Comparison of ENCODE assay signal across 8 cellular contexts in the genomic region with DNA sequence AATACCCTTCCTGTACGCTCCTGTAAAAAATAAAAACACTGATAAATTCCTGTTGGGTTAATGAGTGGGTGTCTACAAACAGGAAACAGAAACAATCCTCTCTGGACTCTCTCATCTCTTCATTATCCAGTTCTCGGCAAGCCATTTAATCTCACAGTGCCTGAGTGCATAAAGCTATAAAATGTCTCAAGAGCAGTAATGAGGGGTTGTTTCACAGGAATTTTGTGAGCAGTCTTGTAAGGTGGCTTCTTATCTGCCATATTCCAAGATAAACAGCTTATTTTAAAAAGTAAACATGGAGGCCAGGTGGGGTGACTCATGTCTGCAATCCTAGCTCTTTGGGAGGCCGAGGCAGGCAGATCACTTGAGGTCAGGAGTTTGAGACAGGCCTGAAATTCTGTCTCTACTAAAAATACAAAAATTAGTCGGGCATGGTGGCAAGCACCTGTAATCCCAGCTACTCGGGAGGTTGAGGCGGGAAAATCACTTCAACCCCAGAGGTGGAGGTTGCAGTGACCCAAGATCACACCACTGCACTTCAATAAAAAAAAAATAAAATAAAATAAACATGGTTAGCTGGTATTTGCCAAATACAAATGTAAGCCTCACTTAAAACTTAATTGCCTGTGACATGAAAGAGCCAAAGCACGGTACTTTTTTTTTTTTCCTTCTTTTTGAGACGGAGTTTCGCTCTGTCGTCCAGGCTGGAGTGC. TPM values are rescaled to one million over a fixed set of nuclear protein-coding genes. Genes with fewer than 3 reads are reported as not detected.
A peak's percentile ranks its signal among the peaks of the same experiment; 100 is the strongest.
DNase-seq lines count a peak whose midpoint lies in the region; ATAC-seq and TF ChIP-seq lines count a peak whose summit lies in the region.

No MANE protein-coding gene starts in this region.

- H3K4me3 Mint-ChIP-seq in nephron: no peak overlapping the region

- no peak for ATAC-seq in GM19328 (IDR thresholded peaks at IDR 0.05; ENCODE audit: unreplicated experiment)
- ATAC-seq in HG03469 (IDR thresholded peaks at IDR 0.05; ENCODE audit: unreplicated experiment): no peak
- ATAC-seq in HG02623 (IDR thresholded peaks at IDR 0.05; ENCODE audit: unreplicated experiment): no peak

- H3K9me3 Mint-ChIP-seq in nephron: no peaks in the 10 kb centered on the region

- peaks cover 2% of the 10 kb centered on the region; the same call in 1 of the 2 replicates for H3K36me3 ChIP-seq in BJ (ENCODE audit: control insufficient read depth, insufficient read depth, low read length)

- H3K36me3 Mint-ChIP-seq in nephron (ENCODE audit: low read depth): peaks cover 31% of the 10 kb centered on the region

- H3K27ac Mint-ChIP-seq in nephron: peak overlapping the region; percentile 65 to 90 (median 83)

- peaks cover 15% of the 10 kb centered on the region for H3K4me1 Mint-ChIP-seq in nephron

- no peak overlapping the region for H3K4me3 ChIP-seq in BJ (ENCODE audit: low read depth, low read length)
- H3K4me3 ChIP-seq in cardiac fibroblast (replicated peaks in 1 of 2; ENCODE audit: low read depth in 2 of 2, low read length in 2 of 2): no peak overlapping the region

- TF ChIP-seq CTCF in BJ (IDR thresholded peaks at IDR 0.05; ENCODE audit: insufficient read depth, low read depth, low read length): no peak
- TF ChIP-seq CTCF in cardiac fibroblast (IDR thresholded peaks at IDR 0.05; ENCODE audit: low read depth, low read length): no peak
- no peak for TF ChIP-seq CTCF in nephron (IDR thresholded peaks at IDR 0.05; ENCODE audit: unreplicated experiment in 3 of 3)

- DNase-seq in BJ (ENCODE audit: low read depth): peak; percentile 50
- DNase-seq in LoVo (ENCODE audit: low spot score): peak; percentile 86
- peak; percentile 55 to 75 for DNase-seq in cardiac fibroblast (ENCODE audit: low read depth in 2 of 2)
- DNase-seq in COLO668 (lab: John Stamatoyannopoulos, UW; ENCODE audit: unreplicated experiment): no peak

- no peaks in the 10 kb centered on the region for H3K27me3 Mint-ChIP-seq in nephron (ENCODE audit: low read depth)

- CTCF ChIA-PET in BJ (lab: Yijun Ruan, JAX): interaction anchor here (0.5 to 1.0 kb wide), 3 partner anchors 13 to 316 kb away, joined by 3 to 8 read pairs (median 5); no protein-coding TSS in a partner anchor

- POLR2A ChIA-PET in BJ (lab: Charles Lee): no interaction called here

- no peaks in the 10 kb centered on the region for H3K27me3 ChIP-seq in BJ (ENCODE audit: control insufficient read depth, insufficient read depth, low read length)

RNA-seq across cellular contexts. Expression of a gene that starts 54.0 kb away (rescaled TPM):
- polyA plus RNA-seq in BJ (2011; rRNA removed): 81.2 and 104 TPM in 2 replicates
- polyA minus RNA-seq in BJ (2011; rRNA and poly(A)+ RNA removed): 93.1 and 128 TPM in 2 replicates
